23 cellular contexts compared by ENCODE assay signal in the genomic region with DNA sequence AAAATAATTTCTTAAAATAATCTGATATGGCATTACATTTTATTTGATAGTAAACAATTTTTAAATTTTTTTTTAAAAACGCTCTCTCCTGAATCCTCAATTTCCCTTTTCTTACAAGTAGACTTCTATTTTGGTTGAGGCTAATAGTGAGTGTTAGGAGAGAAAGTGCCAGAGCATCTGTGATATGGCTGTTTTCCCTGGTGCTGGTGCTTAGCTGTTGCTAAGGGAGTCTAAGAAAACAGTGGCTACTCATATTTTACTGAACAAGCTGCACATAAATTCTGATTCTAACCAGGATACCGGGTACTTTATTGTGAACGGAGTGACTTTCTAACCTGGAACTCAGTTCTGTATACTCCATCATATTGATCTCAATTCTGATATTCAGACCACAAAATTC.
DNase-seq lines count a peak whose midpoint lies in the region; ATAC-seq, FAIRE-seq and TF ChIP-seq lines count a peak whose summit lies in the region.
"Had no signal": no experiment of that assay in that cellular context is flagged by ENCODE, and none has a peak within 500 bp of the region (broad histone marks: within the 10 kb centered on the region; RNA-seq: fewer than 3 reads in every experiment).

No MANE protein-coding gene starts in this region.

- peak; percentile 96 for ATAC-seq in Right ventricle myocardium superior (ENCODE audit: poor library complexity)
- ATAC-seq: A549, GM23338 had no signal

- no peaks in the 10 kb centered on the region for H3K36me3 ChIP-seq in left ventricle myocardium inferior
- H3K36me3 ChIP-seq: HAP-1 had no signal

- TF ChIP-seq CTCF in left ventricle myocardium inferior (IDR thresholded peaks at IDR 0.05; ENCODE audit: borderline replicate concordance) = no peak

- no peaks in the 10 kb centered on the region for H3K27me3 ChIP-seq in left ventricle myocardium inferior (ENCODE audit: low read depth)

- no peaks in the 10 kb centered on the region for H3K9me3 ChIP-seq in left ventricle myocardium inferior (replicated peaks)
- H3K9me3 ChIP-seq: A549, HAP-1 had no signal

- FAIRE-seq in islet of Langerhans (lab: Jason Lieb, UNC) = peak; percentile 13
- FAIRE-seq: A549, GM12891, GM18507, H54 had no signal

- intact Hi-C loops in Right ventricle myocardium superior (cut with DNase I) (no loop called here), left ventricle myocardium inferior (cut with micrococcal nuclease) (no loop called here)

- no peak for DNase-seq in Right ventricle myocardium superior
- DNase-seq in left ventricle myocardium inferior = no peak
- DNase-seq in SW480 (ENCODE audit: low spot score) = peak; percentile 4
- DNase-seq in kidney glomerular epithelial cell (lab: John Stamatoyannopoulos, UW) = no peak
- no peak for DNase-seq in ureter (ENCODE audit: low spot score)
- DNase-seq: 8988T; ACHN; AML-193; C1 segment of cervical spinal cord; Calu3; CD4-positive, alpha-beta memory T cell; COR-L47; DMS53; DMS79 treated with DMSO at 0.1 percent for 48 hours; GF-D8; HFFc6 had no signal

- peaks cover 5% of the 10 kb centered on the region for H3K4me1 ChIP-seq in left ventricle myocardium inferior
- H3K4me1 ChIP-seq: A549, HAP-1 had no signal

- H3K27ac ChIP-seq in left ventricle myocardium inferior (replicated peaks) = no peak overlapping the region
- H3K27ac ChIP-seq: A549 had no signal

- H3K4me3 ChIP-seq in left ventricle myocardium inferior = no peak overlapping the region
- H3K4me3 ChIP-seq: A549, GM23338, HAP-1 had no signal
